17 cellular contexts compared by ENCODE assay signal in genomic region chr12:15446798-15447197, GRCh38.
A peak's percentile ranks its signal among the peaks of the same experiment; 100 is the strongest.
DNase-seq lines count a peak whose midpoint lies in the region; ATAC-seq and TF ChIP-seq lines count a peak whose summit lies in the region.
"Had no signal": no experiment of that assay in that cellular context is flagged by ENCODE, and none has a peak within 500 bp of the region (broad histone marks: within the 10 kb centered on the region; RNA-seq: fewer than 3 reads in every experiment).

No MANE protein-coding gene starts in this region.

- DNase-seq in AG08396 (ENCODE audit: low spot score) (peak; percentile 5), LHCN-M2 (ENCODE audit: low read depth) (peak; percentile 3), astrocyte of the hippocampus (ENCODE audit: low read depth, low spot score) (peak; percentile 2), kidney epithelial cell (ENCODE audit: low read depth) (peak; percentile 58), HEK293T (ENCODE audit: extremely low spot score) (no peak), omental fat pad (ENCODE audit: low spot score) (no peak), GOT3 (lab: John Stamatoyannopoulos, UW) (no peak), NCI-H2171 (lab: John Stamatoyannopoulos, UW) (no peak)
- DNase-seq: activated CD4-positive, CD25-positive, alpha-beta regulatory T cell treated with anti-CD3 and anti-CD28 coated beads, Interleukin-2, amount 50 U/mL, for 72 hours; left ventricle myocardium inferior; NCI-H1092; NCI-H2081; NCI-H510A; stimulated activated naive CD4-positive, alpha-beta T cell treated with Interleukin-2 at 50 U/mL for 16 hours; upper lobe of left lung had no signal

- POLR2A ChIA-PET in HEK293T (lab: Yijun Ruan, JAX), result no interaction called here

- no peaks in the 10 kb centered on the region for H3K36me3 ChIP-seq in kidney epithelial cell (ENCODE audit: control insufficient read depth, insufficient read depth, low read length)
- H3K36me3 ChIP-seq: ascending aorta, left ventricle myocardium inferior, right atrium auricular region, upper lobe of left lung had no signal

- no peak for ATAC-seq in omental fat pad (ENCODE audit: low FRiP score)

- no peak overlapping the region for H3K4me3 ChIP-seq in kidney epithelial cell (ENCODE audit: low read depth, low read length)
- H3K4me3 ChIP-seq: ascending aorta, left ventricle myocardium inferior, right atrium auricular region, upper lobe of left lung had no signal

- TF ChIP-seq CTCF in kidney epithelial cell (IDR thresholded peaks at IDR 0.05; ENCODE audit: insufficient read depth, low read length, poor library complexity, severe bottlenecking) (no peak), omental fat pad (IDR thresholded peaks at IDR 0.05) (no peak)

- H3K27me3 ChIP-seq in kidney epithelial cell (ENCODE audit: control insufficient read depth, insufficient read depth, low read length), result no peaks in the 10 kb centered on the region
- H3K27me3 ChIP-seq: ascending aorta, right atrium auricular region, upper lobe of left lung had no signal

- CTCF ChIA-PET in HEK293T (lab: Yijun Ruan, JAX), result no interaction called here

TF ChIP-seq in HEK293T, 16 proteins besides CTCF, POLR2A, EP300 and RAD21:
- TF ChIP-seq LEF1 (IDR thresholded peaks at IDR 0.05; ENCODE audit: borderline replicate concordance), result no peak
- TF ChIP-seq ZNF384 (IDR thresholded peaks at IDR 0.05), result no peak
- TF ChIP-seq SP1 (IDR thresholded peaks at IDR 0.05), result no peak
- TF ChIP-seq ELF4 (IDR thresholded peaks at IDR 0.05), result no peak
- no peak for TF ChIP-seq BHLHE40 (IDR thresholded peaks at IDR 0.05; ENCODE audit: borderline replicate concordance)
- no peak for TF ChIP-seq FOXK2 (IDR thresholded peaks at IDR 0.05)
- no peak for TF ChIP-seq L3MBTL2 (conservative IDR thresholded peaks at IDR 0.05)
- TF ChIP-seq ARNT (IDR thresholded peaks at IDR 0.05), result no peak
- TF ChIP-seq SUZ12 (IDR thresholded peaks at IDR 0.05), result no peak
- TF ChIP-seq FOXM1 (IDR thresholded peaks at IDR 0.05; ENCODE audit: borderline replicate concordance), result no peak
- TF ChIP-seq TARDBP (IDR thresholded peaks at IDR 0.05), result no peak

Comparison
In these comparisons a context has a peak if more than half of its experiments do, and no peak if none do; other contexts are left out.
1. DNase-seq: peak in AG08396 (single experiment), LHCN-M2 (single experiment), astrocyte of the hippocampus (single experiment) and kidney epithelial cell (single experiment); none in HEK293T (single experiment), omental fat pad (single experiment), GOT3 (single experiment) and NCI-H2171 (single experiment).